In the genomic region with DNA sequence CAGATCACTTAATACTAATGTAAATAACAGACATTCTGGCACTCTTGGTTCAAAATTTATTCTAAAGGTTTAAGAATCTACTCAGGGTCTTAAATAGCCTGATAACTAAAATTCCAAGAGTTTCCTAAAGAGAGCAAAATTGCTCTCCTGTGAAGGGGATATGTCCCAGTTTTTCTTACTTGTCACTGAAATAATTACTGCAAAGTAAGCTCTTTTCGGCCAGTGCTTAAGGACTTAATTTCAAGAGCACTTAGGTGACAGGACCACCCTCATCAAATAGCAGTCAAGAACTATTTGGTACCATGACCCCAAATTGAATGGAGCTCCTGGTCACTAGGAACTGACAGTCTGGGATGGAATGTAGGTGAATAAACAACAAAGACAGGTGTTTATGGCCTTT, we compare ENCODE assay signal across 17 cellular contexts.
"Had no signal": no experiment of that assay in that cellular context is flagged by ENCODE, and none has a peak within 500 bp of the region (broad histone marks: within the 10 kb centered on the region; RNA-seq: fewer than 3 reads in every experiment).

No MANE protein-coding gene starts in this region.

- H3K36me3 ChIP-seq: pancreas had no signal

- H3K9me3 ChIP-seq: heart left ventricle, mucosa of descending colon, pancreas had no signal

- H3K27ac ChIP-seq: heart left ventricle, pancreas, skin epidermis had no signal

- H3K9me3 Mint-ChIP-seq: activated T-cell treated with anti-CD3 and anti-CD28 coated beads, Interleukin-2, amount 50 U/mL, for 4 hours; central memory CD8-positive, alpha-beta T cell had no signal

- H3K27me3 ChIP-seq: pancreas had no signal

- ATAC-seq: activated T-cell treated with anti-CD3 and anti-CD28 coated beads, Interleukin-2, amount 50 U/mL, for 4 hours; heart left ventricle; left lobe of liver; mucosa of descending colon; pancreas; stimulated activated naive B cell treated with anti-CD40 and anti-IgM and Interleukin-4, amounts not matched to agents 10 μg/mL and 1 μg/mL and 100 μg/mL, for 72 hours had no signal

- DNase-seq: activated naive CD4-positive, alpha-beta T cell; activated T-cell treated with anti-CD3 and anti-CD28 coated beads, Interleukin-2, amount 50 U/mL, for 4 hours; cortex of kidney; effector CD8-positive, alpha-beta T cell; foreskin melanocyte; heart left ventricle; islet precursor cell; mammary epithelial cell; mucosa of descending colon; pancreas; stimulated activated naive B cell treated with anti-CD40 and anti-IgM and Interleukin-4, amounts not matched to agents 10 μg/mL and 1 μg/mL and 100 μg/mL, for 72 hours; substantia nigra; trophoblast cell had no signal

- H3K4me3 ChIP-seq: heart left ventricle, mucosa of descending colon, pancreas, skin epidermis had no signal

- FAIRE-seq: pancreas, TTC549 had no signal

- H3K4me3 Mint-ChIP-seq: stimulated activated naive B cell treated with anti-CD40 and anti-IgM and Interleukin-4, amounts not matched to agents 10 μg/mL and 1 μg/mL and 100 μg/mL, for 72 hours had no signal
